2 cellular contexts compared by ENCODE assay signal in genomic region chr10:63466168-63466935, GRCh38.
A peak's percentile ranks its signal among the peaks of the same experiment; 100 is the strongest.
TF ChIP-seq lines count a peak whose summit lies in the region.

No MANE protein-coding gene starts in this region.

TF ChIP-seq in WTC11, 78 proteins besides CTCF, POLR2A, EP300 and RAD21:
- TF ChIP-seq, protein P1, sequence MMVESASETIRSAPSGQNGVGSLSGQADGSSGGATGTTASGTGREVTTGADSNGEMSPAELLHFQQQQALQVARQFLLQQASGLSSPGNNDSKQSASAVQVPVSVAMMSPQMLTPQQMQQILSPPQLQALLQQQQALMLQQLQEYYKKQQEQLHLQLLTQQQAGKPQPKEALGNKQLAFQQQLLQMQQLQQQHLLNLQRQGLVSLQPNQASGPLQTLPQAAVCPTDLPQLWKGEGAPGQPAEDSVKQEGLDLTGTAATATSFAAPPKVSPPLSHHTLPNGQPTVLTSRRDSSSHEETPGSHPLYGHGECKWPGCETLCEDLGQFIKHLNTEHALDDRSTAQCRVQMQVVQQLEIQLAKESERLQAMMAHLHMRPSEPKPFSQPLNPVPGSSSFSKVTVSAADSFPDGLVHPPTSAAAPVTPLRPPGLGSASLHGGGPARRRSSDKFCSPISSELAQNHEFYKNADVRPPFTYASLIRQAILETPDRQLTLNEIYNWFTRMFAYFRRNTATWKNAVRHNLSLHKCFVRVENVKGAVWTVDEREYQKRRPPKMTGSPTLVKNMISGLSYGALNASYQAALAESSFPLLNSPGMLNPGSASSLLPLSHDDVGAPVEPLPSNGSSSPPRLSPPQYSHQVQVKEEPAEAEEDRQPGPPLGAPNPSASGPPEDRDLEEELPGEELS (CRISPR knock-in tag; IDR thresholded peaks at IDR 0.05), result no peak
- TF ChIP-seq MYBL2 (CRISPR knock-in tag; IDR thresholded peaks at IDR 0.05) (0 out of 2 replicates have a peak, but pooled peaks have one; percentile 8), IRF2 (CRISPR knock-in tag; IDR thresholded peaks at IDR 0.05; ENCODE audit: borderline replicate concordance, low read depth) (no peak), E2F1 (CRISPR knock-in tag; IDR thresholded peaks at IDR 0.05) (peak; percentile 57; the same call in 1 of the 2 replicates), KAT7 (CRISPR knock-in tag; IDR thresholded peaks at IDR 0.05; ENCODE audit: borderline replicate concordance) (no peak), SOX15 (CRISPR knock-in tag; IDR thresholded peaks at IDR 0.05) (no peak)

TF ChIP-seq in H1, 55 proteins besides CTCF, POLR2A, EP300 and RAD21 (continued from another document):
- no peak for TF ChIP-seq CBX8 (IDR thresholded peaks at IDR 0.05; ENCODE audit: borderline replicate concordance, low read depth, low read length)
- no peak for TF ChIP-seq SIRT6 (IDR thresholded peaks at IDR 0.05; ENCODE audit: low read length)
